In the genomic region with DNA sequence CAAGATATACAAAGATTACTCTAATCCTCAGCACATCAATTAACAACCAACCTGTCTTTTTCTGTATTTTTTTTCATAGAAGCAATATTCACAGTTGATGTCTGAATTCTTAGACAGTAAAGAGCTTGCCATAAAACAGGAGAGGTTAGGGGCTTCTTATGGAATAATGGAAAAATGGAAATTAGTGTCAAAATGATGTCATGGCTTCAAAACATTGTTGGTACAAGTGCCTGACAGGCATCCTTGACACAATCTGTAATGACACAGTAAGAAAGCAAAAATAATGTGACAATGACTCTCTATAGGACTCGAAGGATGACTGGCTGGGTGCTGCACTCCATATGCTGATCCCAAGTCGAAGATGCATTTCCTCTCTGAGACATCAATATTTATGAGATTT, we compare ENCODE assay signal across 35 cellular contexts.
"Had no signal": no experiment of that assay in that cellular context is flagged by ENCODE, and none has a peak within 500 bp of the region (broad histone marks: within the 10 kb centered on the region; RNA-seq: fewer than 3 reads in every experiment).

No MANE protein-coding gene starts in this region.

- H3K27me3 Mint-ChIP-seq: activated B cell treated with CpG ODN at 0.5 μM for 24 hours; activated CD4-positive, alpha-beta memory T cell treated with anti-CD3 and anti-CD28 coated beads for 36 hours; activated CD4-positive, alpha-beta T cell treated with anti-CD3 and anti-CD28 coated beads, Interleukin-2, amount 10 ng/mL, durations not matched to agents 24 days and 14 days; activated CD8-positive, alpha-beta T cell treated with anti-CD3 and anti-CD28 coated beads for 36 hours; activated naive CD8-positive, alpha-beta T cell treated with anti-CD3 and anti-CD28 coated beads for 36 hours; activated T-helper 17 cell treated with anti-CD3 and anti-CD28 coated beads, Interleukin-2, amount 50 U/mL, for 72 hours had no signal

- H3K4me1 Mint-ChIP-seq: activated B cell treated with CpG ODN at 0.5 μM for 24 hours; activated CD4-positive, alpha-beta T cell treated with anti-CD3 and anti-CD28 coated beads, Interleukin-2, amount 10 ng/mL, durations not matched to agents 24 days and 14 days; activated naive CD8-positive, alpha-beta T cell treated with anti-CD3 and anti-CD28 coated beads for 36 hours; activated T-helper 17 cell treated with anti-CD3 and anti-CD28 coated beads, Interleukin-2, amount 50 U/mL, for 72 hours had no signal

- H3K36me3 Mint-ChIP-seq: activated CD4-positive, alpha-beta memory T cell treated with anti-CD3 and anti-CD28 coated beads for 36 hours; activated naive CD4-positive, alpha-beta T cell treated with anti-CD3 and anti-CD28 coated beads, Interleukin-2, amount 50 U/mL, for 72 hours; activated naive CD8-positive, alpha-beta T cell treated with anti-CD3 and anti-CD28 coated beads for 36 hours had no signal

- H3K27me3 ChIP-seq: adrenal gland, body of pancreas, brain microvascular endothelial cell, breast epithelium had no signal

- H3K27ac ChIP-seq: adrenal gland, body of pancreas, brain microvascular endothelial cell, breast epithelium, VCaP had no signal

- H3K9me3 Mint-ChIP-seq: activated T-helper 1 cell treated with anti-CD3 and anti-CD28 coated beads, Interleukin-12 subunit alpha, Interleukin-12 subunit beta, Interleukin-2, Interleukin-4 antibody, amounts not matched to agents 30 ng/mL and 10 ng/mL and 1 ng/mL, durations not matched to agents 14 hours and 24 hours and 36 hours had no signal

- ATAC-seq: activated CD8-positive, alpha-beta T cell treated with anti-CD3 and anti-CD28 coated beads for 36 hours; activated naive CD4-positive, alpha-beta T cell treated with anti-CD3 and anti-CD28 coated beads, Interleukin-2, amount 50 U/mL, for 72 hours; activated T-cell treated with anti-CD3 and anti-CD28 coated beads, Interleukin-2, amount 50 U/mL, for 4 hours; activated T-cell treated with anti-CD3 and anti-CD28 coated beads, Interleukin-2, amount 50 U/mL, for 72 hours; activated T-helper 17 cell treated with anti-CD3 and anti-CD28 coated beads, Interleukin-2, amount 50 U/mL, for 72 hours; body of pancreas had no signal

- H3K4me3 Mint-ChIP-seq: activated B cell treated with CpG ODN at 0.5 μM for 24 hours; activated CD4-positive, alpha-beta memory T cell treated with anti-CD3 and anti-CD28 coated beads for 36 hours; activated CD4-positive, alpha-beta T cell treated with anti-CD3 and anti-CD28 coated beads, Interleukin-2, amount 10 ng/mL, durations not matched to agents 24 days and 14 days; activated CD8-positive, alpha-beta T cell treated with anti-CD3 and anti-CD28 coated beads for 36 hours; activated naive CD4-positive, alpha-beta T cell treated with anti-CD3 and anti-CD28 coated beads for 36 hours; activated naive CD8-positive, alpha-beta T cell treated with anti-CD3 and anti-CD28 coated beads for 36 hours; activated T-cell treated with anti-CD3 and anti-CD28 coated beads, Interleukin-2, amount 50 U/mL, for 4 hours; activated T-cell treated with anti-CD3 and anti-CD28 coated beads, Interleukin-2, amount 50 U/mL, for 72 hours; activated T-helper 1 cell treated with anti-CD3 and anti-CD28 coated beads, Interleukin-12 subunit alpha, Interleukin-12 subunit beta, Interleukin-2, Interleukin-4 antibody, amounts not matched to agents 30 ng/mL and 10 ng/mL and 1 ng/mL, durations not matched to agents 14 hours and 24 hours and 36 hours; activated T-helper 17 cell treated with anti-CD3 and anti-CD28 coated beads, Interleukin-2, amount 50 U/mL, for 72 hours; T-helper 1 cell treated with Interleukin-12 subunit alpha and Interleukin-12 subunit beta and Interleukin-4 antibody, amounts not matched to agents 30 μg/mL and 1 μg/mL, for 36 hours; T-helper 2 cell treated with Interferon-gamma antibody and Interleukin-4, amounts not matched to agents 5 μg/mL and 100 μg/mL, for 36 hours had no signal

- DNase-seq: activated B cell treated with CpG ODN at 0.5 μM for 24 hours; activated CD4-positive, alpha-beta memory T cell treated with anti-CD3 and anti-CD28 coated beads for 36 hours; activated CD4-positive, alpha-beta T cell treated with anti-CD3 and anti-CD28 coated beads for 4 hours; activated CD4-positive, alpha-beta T cell treated with anti-CD3 and anti-CD28 coated beads, Interleukin-2, amount 10 ng/mL, durations not matched to agents 24 days and 14 days; activated CD4-positive, alpha-beta T cell treated with anti-CD3 and anti-CD28 coated beads, Interleukin-2, amount 50 U/mL, for 1 hour; activated CD4-positive, alpha-beta T cell treated with anti-CD3 and anti-CD28 coated beads, Interleukin-2, amount 50 U/mL, for 4 hours; activated CD4-positive, CD25-positive, alpha-beta regulatory T cell treated with anti-CD3 and anti-CD28 coated beads, Interleukin-2, amount 50 U/mL, for 72 hours; activated CD8-positive, alpha-beta memory T cell treated with anti-CD3 and anti-CD28 coated beads, Interleukin-2, amount 50 U/mL, for 4 hours; activated CD8-positive, alpha-beta T cell treated with anti-CD3 and anti-CD28 coated beads for 36 hours; activated effector memory CD4-positive, alpha-beta T cell treated with anti-CD3 and anti-CD28 coated beads, Interleukin-2, amount 50 U/mL, for 16 hours; activated gamma-delta T cell treated with Interleukin-2 at 50 U/mL for 16 hours; activated naive CD4-positive, alpha-beta T cell; activated naive CD4-positive, alpha-beta T cell treated with anti-CD3 and anti-CD28 coated beads for 36 hours; activated naive CD4-positive, alpha-beta T cell treated with anti-CD3 and anti-CD28 coated beads, Interleukin-2, amount 50 U/mL, for 16 hours; activated naive CD8-positive, alpha-beta T cell treated with anti-CD3 and anti-CD28 coated beads for 36 hours; activated T-cell treated with anti-CD3 and anti-CD28 coated beads for 4 hours; activated T-cell treated with anti-CD3 and anti-CD28 coated beads, Interleukin-2, amount 50 U/mL, for 1 hour; activated T-cell treated with anti-CD3 and anti-CD28 coated beads, Interleukin-2, amount 50 U/mL, for 4 hours; activated T-cell treated with anti-CD3 and anti-CD28 coated beads, Interleukin-2, amount 50 U/mL, for 72 hours; adrenal gland; amniotic stem cell; aorta; body of pancreas; brain microvascular endothelial cell; central memory CD4-positive, alpha-beta T cell; T-helper 1 cell; T-helper 2 cell; T-helper 9 cell had no signal

- H3K36me3 ChIP-seq: adrenal gland, brain microvascular endothelial cell, breast epithelium had no signal

- H3K27ac Mint-ChIP-seq: activated B cell treated with CpG ODN at 0.5 μM for 24 hours; activated CD4-positive, alpha-beta memory T cell treated with anti-CD3 and anti-CD28 coated beads for 36 hours; activated CD4-positive, alpha-beta T cell treated with anti-CD3 and anti-CD28 coated beads, Interleukin-2, amount 10 ng/mL, durations not matched to agents 24 days and 14 days; activated CD8-positive, alpha-beta T cell treated with anti-CD3 and anti-CD28 coated beads for 36 hours; activated naive CD4-positive, alpha-beta T cell treated with anti-CD3 and anti-CD28 coated beads for 36 hours; activated naive CD4-positive, alpha-beta T cell treated with anti-CD3 and anti-CD28 coated beads, Interleukin-2, amount 50 U/mL, for 72 hours; activated naive CD8-positive, alpha-beta T cell treated with anti-CD3 and anti-CD28 coated beads for 36 hours; activated T-cell treated with anti-CD3 and anti-CD28 coated beads, Interleukin-2, amount 50 U/mL, for 72 hours; activated T-helper 1 cell treated with anti-CD3 and anti-CD28 coated beads, Interleukin-12 subunit alpha, Interleukin-12 subunit beta, Interleukin-2, Interleukin-4 antibody, amounts not matched to agents 30 ng/mL and 10 ng/mL and 1 ng/mL, durations not matched to agents 14 hours and 24 hours and 36 hours; activated T-helper 17 cell treated with anti-CD3 and anti-CD28 coated beads, Interleukin-2, amount 50 U/mL, for 72 hours; T-helper 1 cell treated with Interleukin-12 subunit alpha and Interleukin-12 subunit beta and Interleukin-4 antibody, amounts not matched to agents 30 μg/mL and 1 μg/mL, for 36 hours; T-helper 2 cell treated with Interferon-gamma antibody and Interleukin-4, amounts not matched to agents 5 μg/mL and 100 μg/mL, for 36 hours had no signal

- H3K9me3 ChIP-seq: adrenal gland, body of pancreas, breast epithelium had no signal

- H3K4me3 ChIP-seq: adrenal gland, body of pancreas, breast epithelium had no signal

- H3K4me1 ChIP-seq: adrenal gland, body of pancreas, breast epithelium had no signal
